ENCODE assay signal across 9 cellular contexts in the genomic region with DNA sequence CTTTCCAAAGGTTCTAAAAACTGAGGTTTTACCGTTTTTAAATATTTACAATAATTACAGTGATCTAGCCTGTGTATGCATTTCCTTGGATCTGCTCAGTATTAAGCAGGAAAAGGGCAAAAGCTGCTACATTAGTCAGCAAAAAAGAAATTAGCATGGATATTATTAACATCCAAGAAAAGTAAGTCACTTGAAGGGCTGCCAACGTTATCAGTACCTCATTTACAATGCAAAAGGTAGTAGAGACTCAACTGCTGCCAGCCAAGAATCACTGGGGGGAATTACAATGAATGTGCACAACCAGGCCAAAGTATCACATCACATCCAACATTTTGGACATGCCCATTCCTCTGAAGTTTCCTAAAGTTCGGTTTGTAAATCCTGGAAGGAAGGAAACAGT. TPM values are rescaled to one million over a fixed set of nuclear protein-coding genes. Genes with fewer than 3 reads are reported as not detected.
DNase-seq lines count a peak whose midpoint lies in the region; ATAC-seq and TF ChIP-seq lines count a peak whose summit lies in the region.
"Had no signal": no experiment of that assay in that cellular context is flagged by ENCODE, and none has a peak within 500 bp of the region (broad histone marks: within the 10 kb centered on the region; RNA-seq: fewer than 3 reads in every experiment).

No MANE protein-coding gene starts in this region.

- H2AFZ ChIP-seq in neural progenitor cell (replicated peaks) = no peak overlapping the region

- H3K4me1 Mint-ChIP-seq in neural progenitor cell = peaks cover 68% of the 10 kb centered on the region

- H4K20me1 ChIP-seq in neural progenitor cell (ENCODE audit: low read depth) = peaks cover 55% of the 10 kb centered on the region

- H3K4me3 ChIP-seq in BJ (ENCODE audit: low read depth, low read length) (peak overlapping the region; percentile 95), esophagus (ENCODE audit: low read depth in 1 of 2, low read length in 2 of 2) (peak overlapping the region; percentile 75 to 82), neural progenitor cell (peak overlapping the region; percentile 100)

- H3K4me1 ChIP-seq in esophagus (ENCODE audit: control insufficient read depth in 2 of 2, insufficient read depth in 2 of 2, low read length in 1 of 2) (peaks cover 0 to 4% of the 10 kb centered on the region in 2 donors), neural progenitor cell (peaks cover 69% of the 10 kb centered on the region)

- H3K9me3 Mint-ChIP-seq in neural progenitor cell = peaks cover 14% of the 10 kb centered on the region

- no peaks in the 10 kb centered on the region for H3K27me3 ChIP-seq in BJ (ENCODE audit: control insufficient read depth, insufficient read depth, low read length)
- no peaks in the 10 kb centered on the region for H3K27me3 ChIP-seq in esophagus (ENCODE audit: control insufficient read depth in 1 of 2, insufficient read depth in 2 of 2, low read length in 2 of 2)
- no peaks in the 10 kb centered on the region for H3K27me3 ChIP-seq in neural progenitor cell

- H3K79me2 ChIP-seq in neural progenitor cell (ENCODE audit: low read depth) = peaks cover 89% of the 10 kb centered on the region

- no peaks in the 10 kb centered on the region for H3K9me3 ChIP-seq in esophagus (ENCODE audit: control insufficient read depth in 2 of 2, insufficient read depth in 1 of 2, low read depth in 1 of 2, low read length in 1 of 2)
- H3K9me3 ChIP-seq in neural progenitor cell (ENCODE audit: low read depth) = no peaks in the 10 kb centered on the region

- TF ChIP-seq CTCF in BJ (IDR thresholded peaks at IDR 0.05; ENCODE audit: insufficient read depth, low read depth, low read length) (no peak), neural progenitor cell (IDR thresholded peaks at IDR 0.05) (no peak)

- WGBS in esophagus, 2 donors = 12 to 14% methylated on average over 3 of the region's 3 CpGs

- peaks cover 37% of the 10 kb centered on the region for H3K36me3 Mint-ChIP-seq in neural progenitor cell

- H3K27ac Mint-ChIP-seq in neural progenitor cell = peak overlapping the region; percentile 100

- peak overlapping the region; percentile 33 to 93 for H3K27ac ChIP-seq in esophagus (ENCODE audit: low read depth in 2 of 2, low read length in 1 of 2)
- H3K27ac ChIP-seq in neural progenitor cell = peak overlapping the region; percentile 100

- peak overlapping the region; percentile 90 for H3K4me2 ChIP-seq in neural progenitor cell

- peak overlapping the region; percentile 78 for H3K9ac ChIP-seq in neural progenitor cell

- intact Hi-C loops in left colon (cut with DNase I, micrococcal nuclease) = loop anchor here in 1 of 2 donors (5.0 kb wide), 2 partner anchors 73 to 117 kb away; no protein-coding TSS in a partner anchor

- H3K4me3 Mint-ChIP-seq in neural progenitor cell = peak overlapping the region; percentile 95

- POLR2A ChIA-PET in BJ (lab: Charles Lee) = interaction anchor here (2.2 kb wide), 1 partner anchor 71 kb away, joined by 5 read pairs; no protein-coding TSS in a partner anchor

- H3F3A ChIP-seq in neural progenitor cell (ENCODE audit: low read depth) = peaks cover 43% of the 10 kb centered on the region

- H3K27me3 Mint-ChIP-seq in neural progenitor cell (ENCODE audit: insufficient read depth, low read depth) = peaks cover 11% of the 10 kb centered on the region

- ATAC-seq in left colon (no peak), HG03159 (IDR thresholded peaks at IDR 0.05; ENCODE audit: unreplicated experiment) (no peak)

- CTCF ChIA-PET in BJ (lab: Yijun Ruan, JAX) = interaction anchor here (1.2 to 4.0 kb wide), 6 partner anchors 22 to 119 kb away, joined by 3 to 30 read pairs (median 8); no protein-coding TSS in a partner anchor

- DNase-seq in BJ (ENCODE audit: low read depth) (no peak), NCI-H526 (lab: John Stamatoyannopoulos, UW) (peak; percentile 50 to 73), neural progenitor cell (ENCODE audit: low spot score) (peak; percentile 22), left colon (no peak), NCI-H82 (lab: John Stamatoyannopoulos, UW) (no peak), NCI-H1436 (lab: John Stamatoyannopoulos, UW) (no peak)
- DNase-seq: NCI-H1436 treated with DMSO at 0.1 percent for 48 hours had no signal

- H3K36me3 ChIP-seq in BJ (ENCODE audit: control insufficient read depth, insufficient read depth, low read length) = no peaks in the 10 kb centered on the region
- no peaks in the 10 kb centered on the region for H3K36me3 ChIP-seq in esophagus (ENCODE audit: control insufficient read depth in 2 of 2, insufficient read depth in 2 of 2, low read length in 1 of 2)
- peaks cover 3% of the 10 kb centered on the region for H3K36me3 ChIP-seq in neural progenitor cell

RNA-seq across cellular contexts. Expression of a gene that starts 1.9 kb away (rescaled TPM):
- polyA plus RNA-seq in BJ (2011; rRNA removed) (169 and 217 TPM in 2 replicates), esophagus (100 to 1,000 TPM; 101 to 104 TPM)
- polyA minus RNA-seq in BJ (2011; rRNA and poly(A)+ RNA removed) = 83.0 and 105 TPM in 2 replicates
- total RNA-seq in neural progenitor cell (ENCODE audit: low replicate concordance) (477 and 644 TPM in 2 replicates), left colon (100 to 1,000 TPM in 1 of 2 donors, 10 to 100 TPM in 1; 79.1 to 114 TPM)

Comparison
In these comparisons a context has a peak if more than half of its experiments do, and no peak if none do; other contexts are left out.
1. DNase-seq: peak in NCI-H526 (2 of 2) and neural progenitor cell (single experiment); none in BJ (single experiment), left colon (0 of 2), NCI-H82 (single experiment) and NCI-H1436 (single experiment).
2. Peak in every context shown above with its lines, with median percentiles within 50 percentile points of each other: H3K4me3 ChIP-seq.